ENCODE assay signal across 8 cellular contexts in genomic region chr11:2526808-2527381, GRCh38.
DNase-seq lines count a peak whose midpoint lies in the region; ATAC-seq and TF ChIP-seq lines count a peak whose summit lies in the region.

No MANE protein-coding gene starts in this region.

- no peak for TF ChIP-seq CTCF in WTC11 (IDR thresholded peaks at IDR 0.05)

- H3K4me1 Mint-ChIP-seq in WTC11 = no peaks in the 10 kb centered on the region

- DNase-seq in NCI-H2196 (lab: John Stamatoyannopoulos, UW; ENCODE audit: unreplicated experiment) (peak; percentile 4), NCI-H2196 treated with DMSO at 0.1 percent for 48 hours (lab: John Stamatoyannopoulos, UW; ENCODE audit: unreplicated experiment) (no peak), WTC11 (ENCODE audit: low spot score) (peak; percentile 48), kidney tubule cell (ENCODE audit: low spot score) (peak; percentile 4), NCI-H2227 (lab: John Stamatoyannopoulos, UW; ENCODE audit: unreplicated experiment) (no peak), hepatic stellate cell (ENCODE audit: low spot score) (no peak), cerebellar cortex (ENCODE audit: low spot score) (no peak)

- peak; percentile 74 for ATAC-seq in HG02981 (IDR thresholded peaks at IDR 0.05; ENCODE audit: unreplicated experiment)
- ATAC-seq in WTC11 = peak; percentile 36

- peaks cover 39% of the 10 kb centered on the region for H3K27me3 Mint-ChIP-seq in WTC11 (ENCODE audit: low read depth)

- no peak overlapping the region for H3K4me3 Mint-ChIP-seq in WTC11

- CTCF ChIA-PET in WTC11 (lab: Charles Lee) = interaction anchor here (0.8 to 2.2 kb wide), 3 partner anchors 99 to 365 kb away, joined by 3 to 14 read pairs (median 11); no protein-coding TSS in a partner anchor

- POLR2A ChIA-PET in WTC11 (lab: Charles Lee) = no interaction called here

- no peaks in the 10 kb centered on the region for H3K9me3 Mint-ChIP-seq in WTC11

- peak overlapping the region; percentile 53; the same call in 1 of the 2 replicates for H3K27ac Mint-ChIP-seq in WTC11

- no peaks in the 10 kb centered on the region for H3K36me3 Mint-ChIP-seq in WTC11

TF ChIP-seq in WTC11, 78 proteins besides CTCF, POLR2A, EP300 and RAD21:
- TF ChIP-seq ESRRA (CRISPR knock-in tag; IDR thresholded peaks at IDR 0.05; ENCODE audit: borderline replicate concordance) (no peak), FOXP1 (CRISPR knock-in tag; IDR thresholded peaks at IDR 0.05; ENCODE audit: borderline replicate concordance) (no peak), ATF1 (CRISPR knock-in tag; IDR thresholded peaks at IDR 0.05) (no peak), ZNF416 (CRISPR knock-in tag; IDR thresholded peaks at IDR 0.05) (no peak), HMGA2 (CRISPR knock-in tag; IDR thresholded peaks at IDR 0.05) (no peak), ELF4 (CRISPR knock-in tag; IDR thresholded peaks at IDR 0.05; ENCODE audit: low read depth) (no peak), GTF2I (CRISPR knock-in tag; conservative IDR thresholded peaks at IDR 0.05) (no peak), NFATC4 (CRISPR knock-in tag; IDR thresholded peaks at IDR 0.05) (no peak), FOXJ3 (CRISPR knock-in tag; IDR thresholded peaks at IDR 0.05; ENCODE audit: borderline replicate concordance) (no peak), AR (CRISPR knock-in tag; IDR thresholded peaks at IDR 0.05) (no peak), NFE2L1 (CRISPR knock-in tag; IDR thresholded peaks at IDR 0.05) (no peak), CREM (CRISPR knock-in tag; IDR thresholded peaks at IDR 0.05) (no peak), MLX (CRISPR knock-in tag; IDR thresholded peaks at IDR 0.05) (no peak), CBFB (CRISPR knock-in tag; IDR thresholded peaks at IDR 0.05; ENCODE audit: low read depth) (no peak), NR3C1 (CRISPR knock-in tag; conservative IDR thresholded peaks at IDR 0.05; ENCODE audit: low read depth) (no peak), PRDM15 (CRISPR knock-in tag; IDR thresholded peaks at IDR 0.05) (no peak), CREB1 (CRISPR knock-in tag; IDR thresholded peaks at IDR 0.05) (no peak), NR2C2 (CRISPR knock-in tag; IDR thresholded peaks at IDR 0.05) (no peak), SMAD4 (CRISPR knock-in tag; IDR thresholded peaks at IDR 0.05) (no peak)
- TF ChIP-seq, protein P1, sequence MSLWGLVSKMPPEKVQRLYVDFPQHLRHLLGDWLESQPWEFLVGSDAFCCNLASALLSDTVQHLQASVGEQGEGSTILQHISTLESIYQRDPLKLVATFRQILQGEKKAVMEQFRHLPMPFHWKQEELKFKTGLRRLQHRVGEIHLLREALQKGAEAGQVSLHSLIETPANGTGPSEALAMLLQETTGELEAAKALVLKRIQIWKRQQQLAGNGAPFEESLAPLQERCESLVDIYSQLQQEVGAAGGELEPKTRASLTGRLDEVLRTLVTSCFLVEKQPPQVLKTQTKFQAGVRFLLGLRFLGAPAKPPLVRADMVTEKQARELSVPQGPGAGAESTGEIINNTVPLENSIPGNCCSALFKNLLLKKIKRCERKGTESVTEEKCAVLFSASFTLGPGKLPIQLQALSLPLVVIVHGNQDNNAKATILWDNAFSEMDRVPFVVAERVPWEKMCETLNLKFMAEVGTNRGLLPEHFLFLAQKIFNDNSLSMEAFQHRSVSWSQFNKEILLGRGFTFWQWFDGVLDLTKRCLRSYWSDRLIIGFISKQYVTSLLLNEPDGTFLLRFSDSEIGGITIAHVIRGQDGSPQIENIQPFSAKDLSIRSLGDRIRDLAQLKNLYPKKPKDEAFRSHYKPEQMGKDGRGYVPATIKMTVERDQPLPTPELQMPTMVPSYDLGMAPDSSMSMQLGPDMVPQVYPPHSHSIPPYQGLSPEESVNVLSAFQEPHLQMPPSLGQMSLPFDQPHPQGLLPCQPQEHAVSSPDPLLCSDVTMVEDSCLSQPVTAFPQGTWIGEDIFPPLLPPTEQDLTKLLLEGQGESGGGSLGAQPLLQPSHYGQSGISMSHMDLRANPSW (CRISPR knock-in tag; conservative IDR thresholded peaks at IDR 0.05; ENCODE audit: low read depth) = no peak

Comparison
In these comparisons a context has a peak if more than half of its experiments do, and no peak if none do; other contexts are left out.
1. DNase-seq: peak in NCI-H2196 (single experiment), WTC11 (single experiment) and kidney tubule cell (single experiment); none in NCI-H2196 treated with DMSO at 0.1 percent for 48 hours (single experiment), NCI-H2227 (single experiment), hepatic stellate cell (single experiment) and cerebellar cortex (single experiment).